ENCODE assay signal across 14 cellular contexts in the genomic region with DNA sequence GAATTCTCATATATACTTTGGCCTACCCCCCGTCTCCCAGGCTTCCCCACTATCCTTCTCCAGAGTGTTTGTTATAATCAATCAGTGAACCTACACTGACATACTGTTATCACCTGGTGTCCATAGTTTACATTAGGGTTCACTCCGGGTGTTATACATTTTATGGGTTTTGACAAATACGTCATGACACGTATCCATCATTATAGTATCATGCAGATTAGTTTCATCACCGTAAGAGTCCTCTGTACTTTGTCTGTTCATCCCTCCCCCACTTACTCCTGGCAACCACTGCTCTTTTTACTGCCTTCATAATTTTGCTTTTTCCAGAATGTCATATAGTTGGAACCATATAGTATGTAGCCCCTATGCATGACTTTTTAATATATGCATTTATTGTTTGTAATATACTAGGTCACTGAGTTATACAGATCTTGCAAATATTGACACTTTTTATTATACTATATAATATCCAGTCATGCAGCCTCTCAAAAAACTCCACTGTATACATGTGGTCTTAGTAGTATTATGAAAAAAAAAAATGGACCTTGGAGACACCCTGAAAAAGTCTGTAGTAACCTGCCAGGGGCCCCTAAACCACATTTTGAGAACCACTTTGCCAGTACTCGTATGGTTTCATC. TPM values are rescaled to one million over a fixed set of nuclear protein-coding genes. Genes with fewer than 3 reads are reported as not detected.
DNase-seq lines count a peak whose midpoint lies in the region; ATAC-seq and TF ChIP-seq lines count a peak whose summit lies in the region.
"Had no signal": no experiment of that assay in that cellular context is flagged by ENCODE, and none has a peak within 500 bp of the region (broad histone marks: within the 10 kb centered on the region; RNA-seq: fewer than 3 reads in every experiment).

No MANE protein-coding gene starts in this region.

- H3K9me3 ChIP-seq in HEK293 (ENCODE audit: control insufficient read depth, insufficient read depth, low read depth, low read length), result no peaks in the 10 kb centered on the region
- H3K9me3 ChIP-seq in gastrocnemius medialis, result no peaks in the 10 kb centered on the region

- H3K4me1 ChIP-seq in HEK293 (ENCODE audit: control insufficient read depth, insufficient read depth, low read length) (peaks cover 14% of the 10 kb centered on the region), gastrocnemius medialis (peaks cover 17 to 30% of the 10 kb centered on the region in 2 donors)

- TF ChIP-seq CTCF in HEK293 (tag by site-specific recombination; IDR thresholded peaks at IDR 0.05) (no peak), gastrocnemius medialis (IDR thresholded peaks at IDR 0.05 in 4 of 5, conservative IDR thresholded peaks at IDR 0.05 in 1 of 5) (no peak)

- H3K36me3 ChIP-seq in HEK293 (ENCODE audit: control insufficient read depth in 2 of 2, insufficient read depth in 1 of 2, low read length in 2 of 2), result peaks cover 18 to 21% of the 10 kb centered on the region in 2 experiments
- H3K36me3 ChIP-seq in gastrocnemius medialis, result peaks cover 0 to 4% of the 10 kb centered on the region in 2 donors

- H3K4me3 ChIP-seq in HEK293 (ENCODE audit: low read depth, low read length) (no peak overlapping the region), gastrocnemius medialis (no peak overlapping the region)

- in situ Hi-C loops in gastrocnemius medialis (cut with MboI; ENCODE audit: low sequenced_read_pairs in 4 of 4), result loop anchor here in 1 of 4 donors (25.0 kb wide), 1 partner anchor 166 kb away; no protein-coding TSS in a partner anchor

- TF ChIP-seq POLR2A in gastrocnemius medialis (IDR thresholded peaks at IDR 0.05), result no peak

- intact Hi-C loops in gastrocnemius medialis (cut with DNase I; ENCODE audit: low total_unique reads), result no loop called here

- H3K27ac ChIP-seq in HEK293 (ENCODE audit: extremely low read depth, low read depth, low read length) (no peak overlapping the region), gastrocnemius medialis (peak overlapping the region; percentile 4 to 63 (median 53))

- peaks cover 7% of the 10 kb centered on the region for H3K36me3 Mint-ChIP-seq in memory B cell

- ATAC-seq in memory B cell (ENCODE audit: low read depth) (no peak), gastrocnemius medialis (no peak), left lobe of liver (no peak)
- ATAC-seq: HepG2 had no signal

- H3K4me1 Mint-ChIP-seq in memory B cell, result peaks cover 2% of the 10 kb centered on the region
- H3K4me1 Mint-ChIP-seq: B cell, H9 had no signal

- H3K9me3 Mint-ChIP-seq in memory B cell, result no peaks in the 10 kb centered on the region
- H3K9me3 Mint-ChIP-seq: CD4-positive, alpha-beta T cell; H9 had no signal

- DNase-seq in amniotic epithelial cell (ENCODE audit: low read depth) (peak; percentile 18), memory B cell (ENCODE audit: low spot score in 2 of 2) (no peak), gastrocnemius medialis (no peak), left lobe of liver (ENCODE audit: low spot score) (no peak), NCI-H128 (lab: John Stamatoyannopoulos, UW; ENCODE audit: unreplicated experiment) (no peak), ureter (ENCODE audit: low spot score) (no peak)
- DNase-seq: Calu3; CD4-positive, alpha-beta T cell; DMS79; GOT3; H9 had no signal

- CTCF ChIA-PET in HEK293 (lab: Yijun Ruan, JAX), result interaction anchor here (0.7 to 1.4 kb wide), 4 partner anchors 10 to 16 kb away, joined by 3 to 6 read pairs (median 6); no protein-coding TSS in a partner anchor

- no peak overlapping the region for H3K4me3 Mint-ChIP-seq in memory B cell
- H3K4me3 Mint-ChIP-seq: B cell; CD4-positive, alpha-beta T cell; H9 had no signal

- POLR2A ChIA-PET in HEK293 (lab: Yijun Ruan, JAX), result no interaction called here

- H3K27me3 Mint-ChIP-seq in memory B cell, result no peaks in the 10 kb centered on the region
- H3K27me3 Mint-ChIP-seq: B cell; CD4-positive, alpha-beta T cell had no signal

- peak overlapping the region; percentile 36 for H3K27ac Mint-ChIP-seq in memory B cell
- H3K27ac Mint-ChIP-seq: B cell had no signal

- H3K27me3 ChIP-seq in gastrocnemius medialis, result no peaks in the 10 kb centered on the region

TF ChIP-seq in HEK293, 187 proteins besides CTCF, POLR2A, EP300 and RAD21 (continues in another document):
- TF ChIP-seq ZBTB11 (tag by site-specific recombination; conservative IDR thresholded peaks at IDR 0.05; ENCODE audit: low read depth) (no peak), ZNF274 (IDR thresholded peaks at IDR 0.05; ENCODE audit: low read length) (no peak), ZNF274 (tag by site-specific recombination; IDR thresholded peaks at IDR 0.05; ENCODE audit: borderline replicate concordance) (no peak), ZNF114 (tag by site-specific recombination; IDR thresholded peaks at IDR 0.05) (no peak), ZNF239 (tag by site-specific recombination; IDR thresholded peaks at IDR 0.05) (no peak), GLIS1 (tag by site-specific recombination; IDR thresholded peaks at IDR 0.05) (no peak), REST (tag by site-specific recombination; IDR thresholded peaks at IDR 0.05) (no peak), FEZF1 (tag by site-specific recombination; IDR thresholded peaks at IDR 0.05) (peak; percentile 74), ZNF202 (tag by site-specific recombination; IDR thresholded peaks at IDR 0.05; ENCODE audit: borderline replicate concordance) (no peak), ZEB2 (tag by site-specific recombination; IDR thresholded peaks at IDR 0.05) (peak; percentile 46; the same call in 1 of the 2 replicates), MYNN (tag by site-specific recombination; IDR thresholded peaks at IDR 0.05; ENCODE audit: borderline replicate concordance) (0 out of 2 replicates have a peak, but pooled peaks have one; percentile 58), ZBTB7A (tag by site-specific recombination; IDR thresholded peaks at IDR 0.05; ENCODE audit: low read depth) (no peak), PRDM1 (tag by site-specific recombination; IDR thresholded peaks at IDR 0.05) (no peak), ZSCAN16 (tag by site-specific recombination; IDR thresholded peaks at IDR 0.05) (no peak), ZNF548 (tag by site-specific recombination; IDR thresholded peaks at IDR 0.05) (no peak), ZNF560 (tag by site-specific recombination; IDR thresholded peaks at IDR 0.05; ENCODE audit: borderline replicate concordance) (no peak), ZNF423 (tag by site-specific recombination; IDR thresholded peaks at IDR 0.05) (no peak), ZFP69B (tag by site-specific recombination; IDR thresholded peaks at IDR 0.05) (no peak), BCL11B (tag by site-specific recombination; IDR thresholded peaks at IDR 0.05; ENCODE audit: low read depth) (peak; percentile 32; the same call in 1 of the 2 replicates), ZNF366 (tag by site-specific recombination; conservative IDR thresholded peaks at IDR 0.05) (no peak)

RNA-seq across cellular contexts. Expression of gene PPM1D, which starts 28.4 kb away (rescaled TPM):
- total RNA-seq in gastrocnemius medialis, result 10 to 100 TPM in 1 of 4 donors, 1 to 10 TPM in 3; 4.6 to 11.4 (median 9.2) TPM
- total RNA-seq in left lobe of liver, result 5.0 TPM
- total RNA-seq in ureter, result 10.0 TPM

RNA-seq across cellular contexts. Expression of gene BCAS3, which starts 49.3 kb away (rescaled TPM):
- total RNA-seq in gastrocnemius medialis (10 to 100 TPM; 18.2 to 60.6 (median 23.4) TPM), left lobe of liver (20.9 TPM), ureter (57.9 TPM)
